In genomic region chr5:149256451-149256850, GRCh38 we compare ENCODE assay signal across 36 cellular contexts. TPM values are rescaled to one million over a fixed set of nuclear protein-coding genes. Genes with fewer than 3 reads are reported as not detected.
A peak's percentile ranks its signal among the peaks of the same experiment; 100 is the strongest.
DNase-seq lines count a peak whose midpoint lies in the region; ATAC-seq and TF ChIP-seq lines count a peak whose summit lies in the region.
"Had no signal": no experiment of that assay in that cellular context is flagged by ENCODE, and none has a peak within 500 bp of the region (broad histone marks: within the 10 kb centered on the region; RNA-seq: fewer than 3 reads in every experiment).

No MANE protein-coding gene starts in this region.

- H3K9me3 ChIP-seq in RWPE2 (ENCODE audit: severe bottlenecking) (no peaks in the 10 kb centered on the region), osteoblast (ENCODE audit: low read depth, low read length) (no peaks in the 10 kb centered on the region)
- H3K9me3 ChIP-seq: heart left ventricle, mucosa of descending colon, suprapubic skin, upper lobe of right lung had no signal

- peak overlapping the region; percentile 17 for H3K4me2 ChIP-seq in osteoblast (ENCODE audit: insufficient read depth, low read length)
- H3K4me2 ChIP-seq: PC-9, smooth muscle cell had no signal

- H3K27ac ChIP-seq in RWPE2 (ENCODE audit: poor library complexity, severe bottlenecking) (peak overlapping the region; percentile 39), osteoblast (ENCODE audit: low read depth, low read length) (no peak overlapping the region)
- H3K27ac ChIP-seq: cardiac muscle cell, coronary artery, foreskin keratinocyte, heart left ventricle, parathyroid adenoma, PC-9, suprapubic skin, upper lobe of right lung had no signal

- H3K36me3 Mint-ChIP-seq in activated naive CD4-positive, alpha-beta T cell treated with anti-CD3 and anti-CD28 coated beads, Interleukin-2, amount 50 U/mL, for 72 hours = no peaks in the 10 kb centered on the region
- H3K36me3 Mint-ChIP-seq: CD4-positive, CD25-positive, alpha-beta regulatory T cell had no signal

- peak; percentile 7; the same call in 1 of the 3 replicates for ATAC-seq in RWPE2 (ENCODE audit: low read depth)
- ATAC-seq in activated naive CD4-positive, alpha-beta T cell treated with anti-CD3 and anti-CD28 coated beads, Interleukin-2, amount 50 U/mL, for 72 hours = no peak
- no peak for ATAC-seq in HG03460 (IDR thresholded peaks at IDR 0.05; ENCODE audit: unreplicated experiment)
- ATAC-seq: effector memory CD8-positive, alpha-beta T cell; foreskin keratinocyte; heart left ventricle; mucosa of descending colon; upper lobe of right lung had no signal

- DNase-seq in ELR (ENCODE audit: low read depth) (peak; percentile 69), RWPE2 (ENCODE audit: low spot score) (no peak), fibroblast of pulmonary artery (ENCODE audit: low read depth) (peak; percentile 31), osteoblast (ENCODE audit: insufficient read length, low spot score, missing footprints) (no peak), HuH-7 (ENCODE audit: low spot score) (no peak), GM13977 (ENCODE audit: low spot score) (no peak)
- DNase-seq in activated naive CD4-positive, alpha-beta T cell treated with anti-CD3 and anti-CD28 coated beads, Interleukin-2, amount 50 U/mL, for 72 hours (ENCODE audit: low spot score in 2 of 2) = no peak
- DNase-seq: activated CD4-positive, alpha-beta memory T cell treated with anti-CD3 and anti-CD28 coated beads, Interleukin-2, amount 10 ng/mL, durations not matched to agents 7 days and 5 days; activated CD4-positive, alpha-beta T cell treated with anti-CD3 and anti-CD28 coated beads for 1 hour; activated CD8-positive, alpha-beta memory T cell treated with anti-CD3 and anti-CD28 coated beads, Interleukin-2, amount 50 U/mL, for 4 hours; activated naive CD4-positive, alpha-beta T cell treated with anti-CD3 and anti-CD28 coated beads for 36 hours; Calu3; CD4-positive, CD25-positive, alpha-beta regulatory T cell; DMS79 treated with DMSO at 0.1 percent for 48 hours; effector memory CD8-positive, alpha-beta T cell; erythroblast; foreskin keratinocyte; heart left ventricle; Karpas-422; mucosa of descending colon; MV-4-11; NCI-H1436; NCI-H2081 treated with DMSO at 0.1 percent for 48 hours; NCI-H2227 treated with DMSO at 0.1 percent for 48 hours; NCI-H69; PC-9; SHP77; stimulated activated naive CD4-positive, alpha-beta T cell; upper lobe of right lung had no signal

- TF ChIP-seq CTCF in RWPE2 (IDR thresholded peaks at IDR 0.05; ENCODE audit: poor library complexity, severe bottlenecking) (no peak), fibroblast of pulmonary artery (IDR thresholded peaks at IDR 0.05; ENCODE audit: low read length, missing control alignments) (no peak), osteoblast (IDR thresholded peaks at IDR 0.05; ENCODE audit: extremely low read depth, low read depth, low read length) (no peak), GM13977 (IDR thresholded peaks at IDR 0.05; ENCODE audit: extremely low read depth, insufficient read depth, missing control alignments) (no peak)

- H3K27me3 ChIP-seq in RWPE2 (ENCODE audit: insufficient read depth, poor library complexity, severe bottlenecking) (no peaks in the 10 kb centered on the region), osteoblast (ENCODE audit: insufficient read depth, low read length) (no peaks in the 10 kb centered on the region)
- H3K27me3 ChIP-seq: foreskin keratinocyte, heart left ventricle, suprapubic skin, upper lobe of right lung had no signal

- H3K4me1 ChIP-seq in RWPE2 (ENCODE audit: insufficient read depth, poor library complexity, severe bottlenecking) = peaks cover 28% of the 10 kb centered on the region
- H3K4me1 ChIP-seq in osteoblast (ENCODE audit: insufficient read depth, low read length) = peaks cover 17% of the 10 kb centered on the region
- H3K4me1 ChIP-seq: heart left ventricle, parathyroid adenoma, suprapubic skin, upper lobe of right lung had no signal

- H3K36me3 ChIP-seq in RWPE2 (ENCODE audit: low read depth) (no peaks in the 10 kb centered on the region), osteoblast (ENCODE audit: insufficient read depth, low read length) (no peaks in the 10 kb centered on the region)
- H3K36me3 ChIP-seq: cardiac muscle cell, suprapubic skin had no signal

- no peaks in the 10 kb centered on the region for H3K9me3 Mint-ChIP-seq in activated naive CD4-positive, alpha-beta T cell treated with anti-CD3 and anti-CD28 coated beads, Interleukin-2, amount 50 U/mL, for 72 hours
- H3K9me3 Mint-ChIP-seq: activated CD4-positive, alpha-beta memory T cell treated with anti-CD3 and anti-CD28 coated beads, Interleukin-2, amount 10 ng/mL, durations not matched to agents 7 days and 5 days; activated naive CD4-positive, alpha-beta T cell treated with anti-CD3 and anti-CD28 coated beads for 36 hours had no signal

- H3K79me2 ChIP-seq in osteoblast (ENCODE audit: insufficient read depth, low read length) = no peaks in the 10 kb centered on the region
- H3K79me2 ChIP-seq: parathyroid adenoma had no signal

- no peak overlapping the region for H3K27ac Mint-ChIP-seq in activated naive CD4-positive, alpha-beta T cell treated with anti-CD3 and anti-CD28 coated beads, Interleukin-2, amount 50 U/mL, for 72 hours
- H3K27ac Mint-ChIP-seq: activated CD4-positive, alpha-beta memory T cell treated with anti-CD3 and anti-CD28 coated beads, Interleukin-2, amount 10 ng/mL, durations not matched to agents 7 days and 5 days; activated naive CD4-positive, alpha-beta T cell treated with anti-CD3 and anti-CD28 coated beads for 36 hours; CD4-positive, CD25-positive, alpha-beta regulatory T cell; effector memory CD8-positive, alpha-beta T cell had no signal

- H2AFZ ChIP-seq in osteoblast (ENCODE audit: low read length) = no peak overlapping the region
- H2AFZ ChIP-seq: parathyroid adenoma, PC-9 had no signal

- H3K4me3 ChIP-seq in RWPE2 (ENCODE audit: severe bottlenecking) = no peak overlapping the region
- no peak overlapping the region for H3K4me3 ChIP-seq in fibroblast of pulmonary artery (replicated peaks; ENCODE audit: low read depth, low read length)
- H3K4me3 ChIP-seq in osteoblast (ENCODE audit: insufficient read depth, low read length) = no peak overlapping the region
- H3K4me3 ChIP-seq: cardiac muscle cell, coronary artery, heart left ventricle, mucosa of descending colon, PC-9, smooth muscle cell, suprapubic skin, upper lobe of right lung had no signal

- H4K20me1 ChIP-seq in osteoblast (ENCODE audit: insufficient read depth, low read length) = peaks cover 3% of the 10 kb centered on the region

- in situ Hi-C loops in GM13977 (cut with MboI; ENCODE audit: low pct_unique_long_range_greater_than_20kb, low sequenced_read_pairs, unreplicated experiment) = loop anchor here (25.0 kb wide), 1 partner anchor 519 kb away; no protein-coding TSS in a partner anchor

RNA-seq across cellular contexts. Expression of gene AFAP1L1, which starts 15.2 kb away (rescaled TPM):
- 1.1 and 1.5 TPM in 2 replicates for total RNA-seq in osteoblast
- under 1 TPM; 0.07 to 0.99 TPM for total RNA-seq in activated naive CD4-positive, alpha-beta T cell treated with anti-CD3 and anti-CD28 coated beads, Interleukin-2, amount 50 U/mL, for 72 hours
- total RNA-seq: activated CD4-positive, alpha-beta memory T cell treated with anti-CD3 and anti-CD28 coated beads, Interleukin-2, amount 10 ng/mL, durations not matched to agents 7 days and 5 days; CD4-positive, CD25-positive, alpha-beta regulatory T cell; T-helper 2 cell treated with Interferon-gamma antibody and Interleukin-4, amounts not matched to agents 100 ng/mL and 5 ng/mL, for 36 hours had no signal

Comparison
In these comparisons a context has a peak if more than half of its experiments do, and no peak if none do; other contexts are left out.
1. DNase-seq: peak in ELR (single experiment) and fibroblast of pulmonary artery (single experiment); none in RWPE2 (single experiment), osteoblast (single experiment), activated naive CD4-positive, alpha-beta T cell treated with anti-CD3 and anti-CD28 coated beads, Interleukin-2, amount 50 U/mL, for 72 hours (0 of 2), HuH-7 (single experiment) and GM13977 (single experiment).